ENCODE assay signal across 1 cellular context in the genomic region with DNA sequence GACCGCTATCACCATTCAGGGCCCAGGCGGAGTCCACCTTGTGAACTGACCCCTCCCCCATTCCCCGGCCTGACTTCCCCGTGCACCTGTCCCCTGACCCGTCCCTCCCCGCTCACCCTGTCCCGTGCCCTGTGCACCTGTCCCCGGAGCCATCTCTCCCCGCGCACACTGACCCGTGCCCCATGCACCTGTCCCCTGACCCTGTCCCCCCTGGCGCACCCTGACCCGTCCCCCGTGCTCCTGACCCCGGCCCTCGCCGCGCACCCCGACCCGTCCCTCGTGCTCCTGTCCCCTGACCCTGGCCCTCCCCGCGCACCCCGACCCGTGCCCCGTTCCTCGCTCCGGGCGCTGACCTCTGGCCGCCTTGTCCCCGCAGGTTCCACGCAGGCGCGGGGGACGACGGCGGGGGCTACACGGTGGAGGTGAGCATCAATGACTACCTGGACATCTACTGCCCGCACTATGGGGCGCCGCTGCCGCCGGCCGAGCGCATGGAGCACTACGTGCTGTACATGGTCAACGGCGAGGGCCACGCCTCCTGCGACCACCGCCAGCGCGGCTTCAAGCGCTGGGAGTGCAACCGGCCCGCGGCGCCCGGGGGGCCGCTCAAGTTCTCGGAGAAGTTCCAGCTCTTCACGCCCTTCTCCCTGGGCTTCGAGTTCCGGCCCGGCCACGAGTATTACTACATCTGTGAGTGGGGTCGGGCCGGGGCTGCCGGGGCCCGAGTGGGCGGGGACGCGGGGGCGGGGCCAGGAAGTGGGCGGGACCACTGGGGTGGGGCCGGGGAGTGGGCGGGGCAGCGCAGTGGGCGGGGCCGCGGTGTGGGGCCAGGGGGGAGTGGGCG.
A peak's percentile ranks its signal among the peaks of the same experiment; 100 is the strongest.
TF ChIP-seq lines count a peak whose summit lies in the region.

No MANE protein-coding gene starts in this region.

TF ChIP-seq in K562, 482 proteins besides CTCF, POLR2A, EP300 and RAD21 (continued from another document and continues in another):
- TF ChIP-seq RBM34 (IDR thresholded peaks at IDR 0.05; ENCODE audit: borderline replicate concordance, insufficient read depth, low read length) = no peak
- TF ChIP-seq SMARCE1 (IDR thresholded peaks at IDR 0.05) = no peak
- TF ChIP-seq NUFIP1 (IDR thresholded peaks at IDR 0.05; ENCODE audit: partially characterized antibody) = no peak
- no peak for TF ChIP-seq TFAM (CRISPR knock-in tag; conservative IDR thresholded peaks at IDR 0.05)
- TF ChIP-seq, protein P1, sequence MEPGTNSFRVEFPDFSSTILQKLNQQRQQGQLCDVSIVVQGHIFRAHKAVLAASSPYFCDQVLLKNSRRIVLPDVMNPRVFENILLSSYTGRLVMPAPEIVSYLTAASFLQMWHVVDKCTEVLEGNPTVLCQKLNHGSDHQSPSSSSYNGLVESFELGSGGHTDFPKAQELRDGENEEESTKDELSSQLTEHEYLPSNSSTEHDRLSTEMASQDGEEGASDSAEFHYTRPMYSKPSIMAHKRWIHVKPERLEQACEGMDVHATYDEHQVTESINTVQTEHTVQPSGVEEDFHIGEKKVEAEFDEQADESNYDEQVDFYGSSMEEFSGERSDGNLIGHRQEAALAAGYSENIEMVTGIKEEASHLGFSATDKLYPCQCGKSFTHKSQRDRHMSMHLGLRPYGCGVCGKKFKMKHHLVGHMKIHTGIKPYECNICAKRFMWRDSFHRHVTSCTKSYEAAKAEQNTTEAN (CRISPR knock-in tag; IDR thresholded peaks at IDR 0.05) = 0 out of 2 replicates have a peak, but pooled peaks have one; percentile 38
- TF ChIP-seq, protein P2, sequence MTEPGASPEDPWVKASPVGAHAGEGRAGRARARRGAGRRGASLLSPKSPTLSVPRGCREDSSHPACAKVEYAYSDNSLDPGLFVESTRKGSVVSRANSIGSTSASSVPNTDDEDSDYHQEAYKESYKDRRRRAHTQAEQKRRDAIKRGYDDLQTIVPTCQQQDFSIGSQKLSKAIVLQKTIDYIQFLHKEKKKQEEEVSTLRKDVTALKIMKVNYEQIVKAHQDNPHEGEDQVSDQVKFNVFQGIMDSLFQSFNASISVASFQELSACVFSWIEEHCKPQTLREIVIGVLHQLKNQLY (CRISPR knock-in tag; conservative IDR thresholded peaks at IDR 0.05) = no peak
- TF ChIP-seq, protein P3, sequence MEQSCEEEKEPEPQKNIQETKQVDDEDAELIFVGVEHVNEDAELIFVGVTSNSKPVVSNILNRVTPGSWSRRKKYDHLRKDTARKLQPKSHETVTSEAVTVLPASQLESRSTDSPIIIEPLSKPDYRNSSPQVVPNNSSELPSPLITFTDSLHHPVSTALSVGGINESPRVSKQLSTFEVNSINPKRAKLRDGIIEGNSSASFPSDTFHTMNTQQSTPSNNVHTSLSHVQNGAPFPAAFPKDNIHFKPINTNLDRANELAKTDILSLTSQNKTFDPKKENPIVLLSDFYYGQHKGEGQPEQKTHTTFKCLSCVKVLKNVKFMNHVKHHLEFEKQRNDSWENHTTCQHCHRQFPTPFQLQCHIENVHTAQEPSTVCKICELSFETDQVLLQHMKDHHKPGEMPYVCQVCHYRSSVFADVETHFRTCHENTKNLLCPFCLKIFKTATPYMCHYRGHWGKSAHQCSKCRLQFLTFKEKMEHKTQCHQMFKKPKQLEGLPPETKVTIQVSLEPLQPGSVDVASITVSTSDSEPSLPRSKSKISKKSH (CRISPR knock-in tag; IDR thresholded peaks at IDR 0.05) = no peak
- no peak for TF ChIP-seq HOXB6 (CRISPR knock-in tag; IDR thresholded peaks at IDR 0.05; ENCODE audit: borderline replicate concordance)
- TF ChIP-seq, protein P4, sequence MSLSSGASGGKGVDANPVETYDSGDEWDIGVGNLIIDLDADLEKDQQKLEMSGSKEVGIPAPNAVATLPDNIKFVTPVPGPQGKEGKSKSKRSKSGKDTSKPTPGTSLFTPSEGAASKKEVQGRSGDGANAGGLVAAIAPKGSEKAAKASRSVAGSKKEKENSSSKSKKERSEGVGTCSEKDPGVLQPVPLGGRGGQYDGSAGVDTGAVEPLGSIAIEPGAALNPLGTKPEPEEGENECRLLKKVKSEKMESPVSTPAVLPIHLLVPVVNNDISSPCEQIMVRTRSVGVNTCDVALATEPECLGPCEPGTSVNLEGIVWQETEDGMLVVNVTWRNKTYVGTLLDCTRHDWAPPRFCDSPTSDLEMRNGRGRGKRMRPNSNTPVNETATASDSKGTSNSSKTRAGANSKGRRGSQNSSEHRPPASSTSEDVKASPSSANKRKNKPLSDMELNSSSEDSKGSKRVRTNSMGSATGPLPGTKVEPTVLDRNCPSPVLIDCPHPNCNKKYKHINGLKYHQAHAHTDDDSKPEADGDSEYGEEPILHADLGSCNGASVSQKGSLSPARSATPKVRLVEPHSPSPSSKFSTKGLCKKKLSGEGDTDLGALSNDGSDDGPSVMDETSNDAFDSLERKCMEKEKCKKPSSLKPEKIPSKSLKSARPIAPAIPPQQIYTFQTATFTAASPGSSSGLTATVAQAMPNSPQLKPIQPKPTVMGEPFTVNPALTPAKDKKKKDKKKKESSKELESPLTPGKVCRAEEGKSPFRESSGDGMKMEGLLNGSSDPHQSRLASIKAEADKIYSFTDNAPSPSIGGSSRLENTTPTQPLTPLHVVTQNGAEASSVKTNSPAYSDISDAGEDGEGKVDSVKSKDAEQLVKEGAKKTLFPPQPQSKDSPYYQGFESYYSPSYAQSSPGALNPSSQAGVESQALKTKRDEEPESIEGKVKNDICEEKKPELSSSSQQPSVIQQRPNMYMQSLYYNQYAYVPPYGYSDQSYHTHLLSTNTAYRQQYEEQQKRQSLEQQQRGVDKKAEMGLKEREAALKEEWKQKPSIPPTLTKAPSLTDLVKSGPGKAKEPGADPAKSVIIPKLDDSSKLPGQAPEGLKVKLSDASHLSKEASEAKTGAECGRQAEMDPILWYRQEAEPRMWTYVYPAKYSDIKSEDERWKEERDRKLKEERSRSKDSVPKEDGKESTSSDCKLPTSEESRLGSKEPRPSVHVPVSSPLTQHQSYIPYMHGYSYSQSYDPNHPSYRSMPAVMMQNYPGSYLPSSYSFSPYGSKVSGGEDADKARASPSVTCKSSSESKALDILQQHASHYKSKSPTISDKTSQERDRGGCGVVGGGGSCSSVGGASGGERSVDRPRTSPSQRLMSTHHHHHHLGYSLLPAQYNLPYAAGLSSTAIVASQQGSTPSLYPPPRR (CRISPR knock-in tag; IDR thresholded peaks at IDR 0.05; ENCODE audit: borderline replicate concordance) = no peak
- no peak for TF ChIP-seq NELFE (IDR thresholded peaks at IDR 0.05; ENCODE audit: insufficient read depth, insufficient read length)
- no peak for TF ChIP-seq KLF1 (tag; IDR thresholded peaks at IDR 0.05)
- no peak for TF ChIP-seq HEY1 (CRISPR knock-in tag; IDR thresholded peaks at IDR 0.05; ENCODE audit: borderline replicate concordance)
- TF ChIP-seq SIRT6 (IDR thresholded peaks at IDR 0.05; ENCODE audit: low read depth, low read length) = no peak
- TF ChIP-seq CREB1 (IDR thresholded peaks at IDR 0.05) = no peak
- TF ChIP-seq CREB1 (CRISPR knock-in tag; IDR thresholded peaks at IDR 0.05) = no peak
- no peak for TF ChIP-seq SRF (CRISPR knock-in tag; IDR thresholded peaks at IDR 0.05)
- TF ChIP-seq SAFB (IDR thresholded peaks at IDR 0.05; ENCODE audit: borderline replicate concordance, low read depth, low read length) = peak; percentile 61; the same call in 1 of the 2 replicates
- TF ChIP-seq, protein P5, sequence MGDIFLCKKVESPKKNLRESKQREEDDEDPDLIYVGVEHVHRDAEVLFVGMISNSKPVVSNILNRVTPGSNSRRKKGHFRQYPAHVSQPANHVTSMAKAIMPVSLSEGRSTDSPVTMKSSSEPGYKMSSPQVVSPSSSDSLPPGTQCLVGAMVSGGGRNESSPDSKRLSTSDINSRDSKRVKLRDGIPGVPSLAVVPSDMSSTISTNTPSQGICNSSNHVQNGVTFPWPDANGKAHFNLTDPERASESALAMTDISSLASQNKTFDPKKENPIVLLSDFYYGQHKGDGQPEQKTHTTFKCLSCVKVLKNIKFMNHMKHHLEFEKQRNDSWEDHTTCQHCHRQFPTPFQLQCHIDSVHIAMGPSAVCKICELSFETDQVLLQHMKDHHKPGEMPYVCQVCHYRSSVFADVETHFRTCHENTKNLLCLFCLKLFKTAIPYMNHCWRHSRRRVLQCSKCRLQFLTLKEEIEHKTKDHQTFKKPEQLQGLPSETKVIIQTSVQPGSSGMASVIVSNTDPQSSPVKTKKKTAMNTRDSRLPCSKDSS (IDR thresholded peaks at IDR 0.05; ENCODE audit: low read depth, partially characterized antibody) = no peak
- TF ChIP-seq STAT5A (IDR thresholded peaks at IDR 0.05; ENCODE audit: borderline replicate concordance, low read length) = no peak
- TF ChIP-seq, protein P6, sequence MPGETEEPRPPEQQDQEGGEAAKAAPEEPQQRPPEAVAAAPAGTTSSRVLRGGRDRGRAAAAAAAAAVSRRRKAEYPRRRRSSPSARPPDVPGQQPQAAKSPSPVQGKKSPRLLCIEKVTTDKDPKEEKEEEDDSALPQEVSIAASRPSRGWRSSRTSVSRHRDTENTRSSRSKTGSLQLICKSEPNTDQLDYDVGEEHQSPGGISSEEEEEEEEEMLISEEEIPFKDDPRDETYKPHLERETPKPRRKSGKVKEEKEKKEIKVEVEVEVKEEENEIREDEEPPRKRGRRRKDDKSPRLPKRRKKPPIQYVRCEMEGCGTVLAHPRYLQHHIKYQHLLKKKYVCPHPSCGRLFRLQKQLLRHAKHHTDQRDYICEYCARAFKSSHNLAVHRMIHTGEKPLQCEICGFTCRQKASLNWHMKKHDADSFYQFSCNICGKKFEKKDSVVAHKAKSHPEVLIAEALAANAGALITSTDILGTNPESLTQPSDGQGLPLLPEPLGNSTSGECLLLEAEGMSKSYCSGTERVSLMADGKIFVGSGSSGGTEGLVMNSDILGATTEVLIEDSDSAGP (CRISPR knock-in tag; IDR thresholded peaks at IDR 0.05) = no peak
- no peak for TF ChIP-seq ZNF324 (CRISPR knock-in tag; IDR thresholded peaks at IDR 0.05)
- TF ChIP-seq, protein P7, sequence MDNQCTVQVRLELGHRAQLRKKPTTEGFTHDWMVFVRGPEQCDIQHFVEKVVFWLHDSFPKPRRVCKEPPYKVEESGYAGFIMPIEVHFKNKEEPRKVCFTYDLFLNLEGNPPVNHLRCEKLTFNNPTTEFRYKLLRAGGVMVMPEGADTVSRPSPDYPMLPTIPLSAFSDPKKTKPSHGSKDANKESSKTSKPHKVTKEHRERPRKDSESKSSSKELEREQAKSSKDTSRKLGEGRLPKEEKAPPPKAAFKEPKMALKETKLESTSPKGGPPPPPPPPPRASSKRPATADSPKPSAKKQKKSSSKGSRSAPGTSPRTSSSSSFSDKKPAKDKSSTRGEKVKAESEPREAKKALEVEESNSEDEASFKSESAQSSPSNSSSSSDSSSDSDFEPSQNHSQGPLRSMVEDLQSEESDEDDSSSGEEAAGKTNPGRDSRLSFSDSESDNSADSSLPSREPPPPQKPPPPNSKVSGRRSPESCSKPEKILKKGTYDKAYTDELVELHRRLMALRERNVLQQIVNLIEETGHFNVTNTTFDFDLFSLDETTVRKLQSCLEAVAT (IDR thresholded peaks at IDR 0.05) = no peak
- TF ChIP-seq HCFC1 (IDR thresholded peaks at IDR 0.05; ENCODE audit: low read depth, low read length) = no peak
- TF ChIP-seq ETV1 (tag; conservative IDR thresholded peaks at IDR 0.05; ENCODE audit: low read depth) = no peak
- TF ChIP-seq TAF15 (IDR thresholded peaks at IDR 0.05; ENCODE audit: low read depth, low read length) = no peak
- TF ChIP-seq, protein P8, sequence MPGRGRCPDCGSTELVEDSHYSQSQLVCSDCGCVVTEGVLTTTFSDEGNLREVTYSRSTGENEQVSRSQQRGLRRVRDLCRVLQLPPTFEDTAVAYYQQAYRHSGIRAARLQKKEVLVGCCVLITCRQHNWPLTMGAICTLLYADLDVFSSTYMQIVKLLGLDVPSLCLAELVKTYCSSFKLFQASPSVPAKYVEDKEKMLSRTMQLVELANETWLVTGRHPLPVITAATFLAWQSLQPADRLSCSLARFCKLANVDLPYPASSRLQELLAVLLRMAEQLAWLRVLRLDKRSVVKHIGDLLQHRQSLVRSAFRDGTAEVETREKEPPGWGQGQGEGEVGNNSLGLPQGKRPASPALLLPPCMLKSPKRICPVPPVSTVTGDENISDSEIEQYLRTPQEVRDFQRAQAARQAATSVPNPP (IDR thresholded peaks at IDR 0.05; ENCODE audit: borderline replicate concordance, insufficient read depth, insufficient read length) = no peak
- no peak for TF ChIP-seq CXXC5 (CRISPR knock-in tag; IDR thresholded peaks at IDR 0.05)
- TF ChIP-seq ZFP30 (CRISPR knock-in tag; IDR thresholded peaks at IDR 0.05; ENCODE audit: borderline replicate concordance) = no peak
- no peak for TF ChIP-seq DACH1 (IDR thresholded peaks at IDR 0.05; ENCODE audit: partially characterized antibody)
- no peak for TF ChIP-seq ZC3H8 (IDR thresholded peaks at IDR 0.05)
- no peak for TF ChIP-seq NR2F6 (CRISPR knock-in tag; IDR thresholded peaks at IDR 0.05)
- TF ChIP-seq MTF1 (CRISPR knock-in tag; IDR thresholded peaks at IDR 0.05; ENCODE audit: borderline replicate concordance) = no peak
- TF ChIP-seq HIVEP1 (CRISPR knock-in tag; IDR thresholded peaks at IDR 0.05) = no peak
- no peak for TF ChIP-seq ZBTB8A (IDR thresholded peaks at IDR 0.05; ENCODE audit: partially characterized antibody)
- TF ChIP-seq RFX5 (IDR thresholded peaks at IDR 0.05; ENCODE audit: low read depth, low read length) = no peak
- TF ChIP-seq, protein P9, sequence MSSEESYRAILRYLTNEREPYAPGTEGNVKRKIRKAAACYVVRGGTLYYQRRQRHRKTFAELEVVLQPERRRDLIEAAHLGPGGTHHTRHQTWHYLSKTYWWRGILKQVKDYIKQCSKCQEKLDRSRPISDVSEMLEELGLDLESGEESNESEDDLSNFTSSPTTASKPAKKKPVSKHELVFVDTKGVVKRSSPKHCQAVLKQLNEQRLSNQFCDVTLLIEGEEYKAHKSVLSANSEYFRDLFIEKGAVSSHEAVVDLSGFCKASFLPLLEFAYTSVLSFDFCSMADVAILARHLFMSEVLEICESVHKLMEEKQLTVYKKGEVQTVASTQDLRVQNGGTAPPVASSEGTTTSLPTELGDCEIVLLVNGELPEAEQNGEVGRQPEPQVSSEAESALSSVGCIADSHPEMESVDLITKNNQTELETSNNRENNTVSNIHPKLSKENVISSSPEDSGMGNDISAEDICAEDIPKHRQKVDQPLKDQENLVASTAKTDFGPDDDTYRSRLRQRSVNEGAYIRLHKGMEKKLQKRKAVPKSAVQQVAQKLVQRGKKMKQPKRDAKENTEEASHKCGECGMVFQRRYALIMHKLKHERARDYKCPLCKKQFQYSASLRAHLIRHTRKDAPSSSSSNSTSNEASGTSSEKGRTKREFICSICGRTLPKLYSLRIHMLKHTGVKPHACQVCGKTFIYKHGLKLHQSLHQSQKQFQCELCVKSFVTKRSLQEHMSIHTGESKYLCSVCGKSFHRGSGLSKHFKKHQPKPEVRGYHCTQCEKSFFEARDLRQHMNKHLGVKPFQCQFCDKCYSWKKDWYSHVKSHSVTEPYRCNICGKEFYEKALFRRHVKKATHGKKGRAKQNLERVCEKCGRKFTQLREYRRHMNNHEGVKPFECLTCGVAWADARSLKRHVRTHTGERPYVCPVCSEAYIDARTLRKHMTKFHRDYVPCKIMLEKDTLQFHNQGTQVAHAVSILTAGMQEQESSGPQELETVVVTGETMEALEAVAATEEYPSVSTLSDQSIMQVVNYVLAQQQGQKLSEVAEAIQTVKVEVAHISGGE (CRISPR knock-in tag; IDR thresholded peaks at IDR 0.05) = no peak
- peak; percentile 37; the same call in 1 of the 2 replicates for TF ChIP-seq ZFX (CRISPR knock-in tag; IDR thresholded peaks at IDR 0.05)
- TF ChIP-seq, protein P10, sequence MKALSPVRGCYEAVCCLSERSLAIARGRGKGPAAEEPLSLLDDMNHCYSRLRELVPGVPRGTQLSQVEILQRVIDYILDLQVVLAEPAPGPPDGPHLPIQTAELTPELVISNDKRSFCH (CRISPR knock-in tag; IDR thresholded peaks at IDR 0.05) = no peak
- TF ChIP-seq, protein P10 (tag; IDR thresholded peaks at IDR 0.05) = no peak
- no peak for TF ChIP-seq CHD4 (IDR thresholded peaks at IDR 0.05; ENCODE audit: insufficient read depth, insufficient replicate concordance, low read depth, low read length, poor library complexity, severe bottlenecking)
- no peak for TF ChIP-seq CBX2 (IDR thresholded peaks at IDR 0.05; ENCODE audit: insufficient read depth, low read length, poor library complexity, severe bottlenecking)
